2 cellular contexts compared by ENCODE assay signal in genomic region chr13:75416327-75417005, GRCh38.
TF ChIP-seq lines count a peak whose summit lies in the region.

No MANE protein-coding gene starts in this region.

TF ChIP-seq in HepG2, 621 proteins besides CTCF, POLR2A, EP300 and RAD21 (continued from another document):
- TF ChIP-seq FOXO4 (CRISPR knock-in tag; conservative IDR thresholded peaks at IDR 0.05) (0 out of 2 replicates have a peak, but pooled peaks have one; percentile 35), ZBTB37 (CRISPR knock-in tag; IDR thresholded peaks at IDR 0.05) (no peak)

TF ChIP-seq in GM12878, 131 proteins besides CTCF, POLR2A, EP300 and RAD21 (continued from another document):
- peak; percentile 35 for TF ChIP-seq BCL3 (IDR thresholded peaks at IDR 0.05; ENCODE audit: borderline replicate concordance, insufficient read depth, low read depth, low read length, poor library complexity, severe bottlenecking)
- peak; percentile 25; the same call in 1 of the 2 replicates for TF ChIP-seq SMC3 (IDR thresholded peaks at IDR 0.05; ENCODE audit: borderline replicate concordance, low read length)
- TF ChIP-seq TCF3 (IDR thresholded peaks at IDR 0.05; ENCODE audit: borderline replicate concordance, insufficient read depth, low read depth, low read length): peak; percentile 57; the same call in 1 of the 2 replicates
- TF ChIP-seq SKIL (IDR thresholded peaks at IDR 0.05; ENCODE audit: low read depth, poor library complexity, severe bottlenecking): no peak
- TF ChIP-seq EED (IDR thresholded peaks at IDR 0.05; ENCODE audit: low read depth): peak; percentile 78
- no peak for TF ChIP-seq SUPT20H (IDR thresholded peaks at IDR 0.05; ENCODE audit: borderline replicate concordance, control insufficient read depth, low read depth, low read length)
- TF ChIP-seq JUNB (IDR thresholded peaks at IDR 0.05): peak; percentile 89
- TF ChIP-seq MTA3 (IDR thresholded peaks at IDR 0.05; ENCODE audit: borderline replicate concordance, low read length): peak; percentile 72; the same call in 1 of the 2 replicates
- peak; percentile 66; the same call in 1 of the 2 replicates for TF ChIP-seq MEF2A (IDR thresholded peaks at IDR 0.05; ENCODE audit: insufficient read depth, low read depth, low read length)
- TF ChIP-seq SPI1 (IDR thresholded peaks at IDR 0.05; ENCODE audit: borderline replicate concordance, insufficient read depth, low read depth, low read length): peak; percentile 25; the same call in 1 of the 2 replicates
- peak; percentile 71; the same call in 1 of the 2 replicates for TF ChIP-seq PAX5 (IDR thresholded peaks at IDR 0.05; ENCODE audit: borderline replicate concordance, low read depth, low read length)
- TF ChIP-seq RCOR1 (conservative IDR thresholded peaks at IDR 0.05; ENCODE audit: low read depth, low read length): no peak
- peak; percentile 31 to 32; a peak in 2 of 4 replicates for TF ChIP-seq IKZF2 (IDR thresholded peaks at IDR 0.05)
- TF ChIP-seq BCL11A (IDR thresholded peaks at IDR 0.05; ENCODE audit: low read depth, low read length): peak; percentile 32; the same call in 1 of the 2 replicates
- TF ChIP-seq ATF2 (IDR thresholded peaks at IDR 0.05; ENCODE audit: low read length): peak; percentile 53; the same call in 1 of the 2 replicates
- TF ChIP-seq GABPA (IDR thresholded peaks at IDR 0.05; ENCODE audit: low read depth): no peak
- peak; percentile 29; the same call in 1 of the 2 replicates for TF ChIP-seq RELB (IDR thresholded peaks at IDR 0.05; ENCODE audit: low read depth)
- TF ChIP-seq RUNX3 (IDR thresholded peaks at IDR 0.05; ENCODE audit: low read length): peak; percentile 74
- TF ChIP-seq TCF12 (IDR thresholded peaks at IDR 0.05; ENCODE audit: low read depth, low read length): peak; percentile 51; the same call in 1 of the 2 replicates
- TF ChIP-seq CEBPZ (IDR thresholded peaks at IDR 0.05; ENCODE audit: low read depth, low read length): no peak
- TF ChIP-seq IRF4 (IDR thresholded peaks at IDR 0.05; ENCODE audit: low read depth, low read length): 0 out of 2 replicates have a peak, but pooled peaks have one; percentile 56
